Comparison of ENCODE assay signal across 8 cellular contexts in genomic region chr10:7411671-7412481, GRCh38. TPM values are rescaled to one million over a fixed set of nuclear protein-coding genes. Genes with fewer than 3 reads are reported as not detected.
DNase-seq lines count a peak whose midpoint lies in the region; ATAC-seq and TF ChIP-seq lines count a peak whose summit lies in the region.

No MANE protein-coding gene starts in this region.

- peak overlapping the region; percentile 97 for H2AFZ ChIP-seq in GM23338
- peak overlapping the region; percentile 40 for H2AFZ ChIP-seq in smooth muscle cell (ENCODE audit: low read depth)

- H3K9me2 ChIP-seq in GM23338 (ENCODE audit: insufficient read depth) = no peaks in the 10 kb centered on the region

- intact Hi-C loops in right cardiac atrium (cut with DNase I) = loop anchor here (2.0 to 10.0 kb wide), 7 partner anchors 155 to 747 kb away; no protein-coding TSS in a partner anchor

- no peak overlapping the region for H3K27ac Mint-ChIP-seq in GM23338
- peak overlapping the region; percentile 97 for H3K27ac Mint-ChIP-seq in activated T-cell treated with anti-CD3 and anti-CD28 coated beads, Interleukin-2, amount 50 U/mL, for 24 hours

- peaks cover 16% of the 10 kb centered on the region for H3K4me1 ChIP-seq in GM23338 (ENCODE audit: insufficient read depth)
- no peaks in the 10 kb centered on the region for H3K4me1 ChIP-seq in right cardiac atrium (ENCODE audit: control insufficient read depth, insufficient read depth, low read length)
- H3K4me1 ChIP-seq in smooth muscle cell (ENCODE audit: low read depth) = peaks cover 6% of the 10 kb centered on the region

- H3K9me3 ChIP-seq in right cardiac atrium (ENCODE audit: control insufficient read depth, low read length) (no peaks in the 10 kb centered on the region), smooth muscle cell (replicated peaks; ENCODE audit: low read depth) (no peaks in the 10 kb centered on the region)

- H4K20me1 ChIP-seq in GM23338 (replicated peaks; ENCODE audit: insufficient read depth) (no peaks in the 10 kb centered on the region), smooth muscle cell (ENCODE audit: low read depth) (no peaks in the 10 kb centered on the region)

- DNase-seq in GM23338 (ENCODE audit: low spot score) (peak; percentile 62), right cardiac atrium (peak; percentile 18 to 64 (median 63)), smooth muscle cell (lab: John Stamatoyannopoulos, UW; ENCODE audit: unreplicated experiment) (no peak), NCI-H1436 treated with DMSO at 0.1 percent for 48 hours (lab: John Stamatoyannopoulos, UW) (no peak)
- DNase-seq in activated T-cell treated with anti-CD3 and anti-CD28 coated beads, Interleukin-2, amount 50 U/mL, for 24 hours = no peak

- peak overlapping the region; percentile 100 for H3K4me2 ChIP-seq in GM23338
- peak overlapping the region; percentile 88 for H3K4me2 ChIP-seq in smooth muscle cell

- H3K36me3 Mint-ChIP-seq in GM23338 (ENCODE audit: low read depth) = no peaks in the 10 kb centered on the region
- H3K36me3 Mint-ChIP-seq in activated T-cell treated with anti-CD3 and anti-CD28 coated beads, Interleukin-2, amount 50 U/mL, for 24 hours (ENCODE audit: low read depth) = peaks cover 23% of the 10 kb centered on the region

- peaks cover 2% of the 10 kb centered on the region; the same call in 2 of the 3 replicates for H3K9me3 Mint-ChIP-seq in GM23338
- no peaks in the 10 kb centered on the region for H3K9me3 Mint-ChIP-seq in activated T-cell treated with anti-CD3 and anti-CD28 coated beads, Interleukin-2, amount 50 U/mL, for 24 hours

- H3F3A ChIP-seq in GM23338 (replicated peaks; ENCODE audit: low read depth) (peaks cover 7% of the 10 kb centered on the region; the same call in 1 of the 2 replicates), smooth muscle cell (ENCODE audit: low read depth) (no peaks in the 10 kb centered on the region)

- H3K4me3 ChIP-seq in GM23338 (peak overlapping the region; percentile 96), right cardiac atrium (ENCODE audit: low read length) (peak overlapping the region; percentile 95), smooth muscle cell (peak overlapping the region; percentile 89)

- no peak overlapping the region for H3K27ac ChIP-seq in GM23338 (ENCODE audit: low read depth)
- no peak overlapping the region for H3K27ac ChIP-seq in right cardiac atrium (ENCODE audit: low read length)
- no peak overlapping the region for H3K27ac ChIP-seq in smooth muscle cell (ENCODE audit: low read depth)

- peak overlapping the region; percentile 89 for H3K4me3 Mint-ChIP-seq in GM23338
- H3K4me3 Mint-ChIP-seq in activated T-cell treated with anti-CD3 and anti-CD28 coated beads, Interleukin-2, amount 50 U/mL, for 24 hours = peak overlapping the region; percentile 95

- ATAC-seq in GM23338 (peak; percentile 5), right cardiac atrium (no peak), GM19452 (IDR thresholded peaks at IDR 0.05; ENCODE audit: unreplicated experiment) (no peak), GM18867 (IDR thresholded peaks at IDR 0.05; ENCODE audit: unreplicated experiment) (no peak), GM21825 (IDR thresholded peaks at IDR 0.05; ENCODE audit: unreplicated experiment) (no peak)

- TF ChIP-seq CTCF in GM23338 (conservative IDR thresholded peaks at IDR 0.05; ENCODE audit: low read depth in 2 of 2) (no peak), smooth muscle cell (IDR thresholded peaks at IDR 0.05; ENCODE audit: borderline replicate concordance, insufficient read depth, poor library complexity, severe bottlenecking) (no peak)

- peaks cover 17% of the 10 kb centered on the region for H3K4me1 Mint-ChIP-seq in GM23338
- peaks cover 43% of the 10 kb centered on the region for H3K4me1 Mint-ChIP-seq in activated T-cell treated with anti-CD3 and anti-CD28 coated beads, Interleukin-2, amount 50 U/mL, for 24 hours (ENCODE audit: low read depth)

- no peaks in the 10 kb centered on the region for H3K36me3 ChIP-seq in GM23338 (ENCODE audit: insufficient read depth)
- no peaks in the 10 kb centered on the region for H3K36me3 ChIP-seq in smooth muscle cell (ENCODE audit: low read depth)

- WGBS in right cardiac atrium = 3% methylated on average over 59 of the region's 59 CpGs
- WGBS in smooth muscle cell (ENCODE audit: low lambda C conversion rate) = 4% methylated on average over 58 of the region's 59 CpGs

- no peak overlapping the region for H3K9ac ChIP-seq in smooth muscle cell (ENCODE audit: low read depth)

- H3K27me3 ChIP-seq in GM23338 (ENCODE audit: insufficient read depth) (peaks cover 79% of the 10 kb centered on the region), right cardiac atrium (ENCODE audit: control insufficient read depth, insufficient read depth) (no peaks in the 10 kb centered on the region), smooth muscle cell (ENCODE audit: low read depth) (peaks cover 63% of the 10 kb centered on the region)

- H3K27me3 Mint-ChIP-seq in GM23338 (ENCODE audit: insufficient read depth, low read depth, poor library complexity) = peaks cover 68% of the 10 kb centered on the region
- peaks cover 20% of the 10 kb centered on the region for H3K27me3 Mint-ChIP-seq in activated T-cell treated with anti-CD3 and anti-CD28 coated beads, Interleukin-2, amount 50 U/mL, for 24 hours

- peaks cover 20% of the 10 kb centered on the region for H3K79me2 ChIP-seq in GM23338 (replicated peaks; ENCODE audit: insufficient read depth)
- no peaks in the 10 kb centered on the region for H3K79me2 ChIP-seq in smooth muscle cell (ENCODE audit: low read depth)

TF ChIP-seq in GM23338, 12 proteins besides CTCF, POLR2A, EP300 and RAD21:
- TF ChIP-seq CREB1 (CRISPR knock-in tag; IDR thresholded peaks at IDR 0.05; ENCODE audit: low read depth) = no peak
- peak; percentile 35 for TF ChIP-seq EZH2 (IDR thresholded peaks at IDR 0.05; ENCODE audit: low read depth, unreplicated experiment)
TF ChIP-seq in GM23338: peak in this region for 1.

RNA-seq across cellular contexts. Expression of gene SFMBT2, which starts 1.0 kb away (rescaled TPM):
- 6.7 and 7.4 TPM in 2 replicates for total RNA-seq in GM23338 (2014; rRNA removed; shearing (Covaris generic))
- polyA plus RNA-seq in GM23338 (2016; fragmentation: Nextera tagmentation; extraction: Ambion mirVana) (2.7 and 2.9 TPM in 2 replicates), right cardiac atrium (3.3 TPM), smooth muscle cell (0.60 and 0.90 TPM in 2 replicates)
- total RNA-seq in right cardiac atrium (10 to 100 TPM; 11.3 to 12.9 (median 12.1) TPM), smooth muscle cell (1.4 and 2.5 TPM in 2 replicates)

Comparison
In these comparisons a context has a peak if more than half of its experiments do, and no peak if none do; other contexts are left out.
1. DNase-seq: peak in GM23338 (single experiment) and right cardiac atrium (3 of 3); none in activated T-cell treated with anti-CD3 and anti-CD28 coated beads, Interleukin-2, amount 50 U/mL, for 24 hours (single experiment), smooth muscle cell (single experiment) and NCI-H1436 treated with DMSO at 0.1 percent for 48 hours (single experiment).
2. Peak in every context shown above with its lines, with median percentiles within 50 percentile points of each other: H3K4me3 ChIP-seq.